1 cellular context compared by ENCODE assay signal in the genomic region with DNA sequence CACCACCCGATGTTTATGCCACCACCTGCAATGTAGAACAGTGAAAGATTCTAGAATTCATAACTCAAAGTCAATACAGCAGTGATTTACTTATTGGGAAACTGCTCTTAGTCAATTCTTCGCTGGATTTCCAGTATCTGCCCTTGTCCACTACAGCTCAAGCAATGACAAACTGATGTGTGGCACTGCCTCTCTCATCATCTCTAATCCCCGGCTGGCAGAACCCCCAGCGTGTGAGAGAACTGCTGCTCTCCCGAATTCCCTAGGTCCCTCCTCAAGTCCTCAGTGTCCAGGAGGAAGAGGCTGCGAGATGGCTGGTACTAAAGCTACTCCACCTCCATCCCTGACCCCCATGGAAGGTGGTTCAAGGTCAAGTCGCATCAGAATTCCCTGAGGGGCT.
TF ChIP-seq lines count a peak whose summit lies in the region.

No MANE protein-coding gene starts in this region.

TF ChIP-seq in IMR-90, 13 proteins besides CTCF, POLR2A, EP300 and RAD21:
- TF ChIP-seq, protein P1, sequence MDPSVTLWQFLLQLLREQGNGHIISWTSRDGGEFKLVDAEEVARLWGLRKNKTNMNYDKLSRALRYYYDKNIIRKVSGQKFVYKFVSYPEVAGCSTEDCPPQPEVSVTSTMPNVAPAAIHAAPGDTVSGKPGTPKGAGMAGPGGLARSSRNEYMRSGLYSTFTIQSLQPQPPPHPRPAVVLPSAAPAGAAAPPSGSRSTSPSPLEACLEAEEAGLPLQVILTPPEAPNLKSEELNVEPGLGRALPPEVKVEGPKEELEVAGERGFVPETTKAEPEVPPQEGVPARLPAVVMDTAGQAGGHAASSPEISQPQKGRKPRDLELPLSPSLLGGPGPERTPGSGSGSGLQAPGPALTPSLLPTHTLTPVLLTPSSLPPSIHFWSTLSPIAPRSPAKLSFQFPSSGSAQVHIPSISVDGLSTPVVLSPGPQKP (IDR thresholded peaks at IDR 0.05; ENCODE audit: borderline replicate concordance, low read depth, low read length), result no peak
- TF ChIP-seq MAZ (IDR thresholded peaks at IDR 0.05; ENCODE audit: borderline replicate concordance, low read depth, low read length) (no peak), SMC3 (IDR thresholded peaks at IDR 0.05; ENCODE audit: low read depth, low read length) (no peak), MAFK (IDR thresholded peaks at IDR 0.05; ENCODE audit: low read depth, low read length) (no peak), RFX5 (IDR thresholded peaks at IDR 0.05; ENCODE audit: low read depth, low read length) (no peak), BHLHE40 (IDR thresholded peaks at IDR 0.05; ENCODE audit: low read depth, low read length) (no peak), MXI1 (IDR thresholded peaks at IDR 0.05; ENCODE audit: borderline replicate concordance, low read depth, low read length) (no peak), CEBPB (IDR thresholded peaks at IDR 0.05; ENCODE audit: low read depth, low read length) (no peak), FOS (IDR thresholded peaks at IDR 0.05; ENCODE audit: low read depth, low read length) (no peak), RCOR1 (IDR thresholded peaks at IDR 0.05; ENCODE audit: insufficient replicate concordance, low read length) (no peak), USF2 (IDR thresholded peaks at IDR 0.05; ENCODE audit: low read depth, low read length) (no peak)
TF ChIP-seq in IMR-90: peak in this region for 0.
